ENCODE assay signal across 8 cellular contexts in the genomic region with DNA sequence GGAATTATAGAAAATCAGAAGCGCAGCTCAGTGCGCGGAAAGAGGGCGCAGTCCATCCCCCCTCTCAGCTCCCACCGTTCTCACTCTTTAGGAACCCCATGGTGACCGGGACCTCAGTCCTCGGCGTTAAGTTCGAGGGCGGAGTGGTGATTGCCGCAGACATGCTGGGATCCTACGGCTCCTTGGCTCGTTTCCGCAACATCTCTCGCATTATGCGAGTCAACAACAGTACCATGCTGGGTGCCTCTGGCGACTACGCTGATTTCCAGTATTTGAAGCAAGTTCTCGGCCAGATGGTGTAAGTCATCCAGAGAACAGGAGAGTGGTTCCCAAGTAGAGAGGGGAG. TPM values are rescaled to one million over a fixed set of nuclear protein-coding genes. Genes with fewer than 3 reads are reported as not detected.
DNase-seq lines count a peak whose midpoint lies in the region; ATAC-seq and TF ChIP-seq lines count a peak whose summit lies in the region.

No MANE protein-coding gene starts in this region.

- H4K20me1 ChIP-seq in GM23248 (ENCODE audit: insufficient read depth) (no peaks in the 10 kb centered on the region), SU-DHL-6 (ENCODE audit: low read depth, low read length) (no peaks in the 10 kb centered on the region)

- H3K27ac Mint-ChIP-seq in type B pancreatic cell: peak overlapping the region; percentile 97

- H3K9me3 ChIP-seq in GM23248 (ENCODE audit: low read depth) (no peaks in the 10 kb centered on the region), SU-DHL-6 (ENCODE audit: insufficient read depth, low read length) (no peaks in the 10 kb centered on the region), endocrine pancreas (ENCODE audit: control insufficient read depth, low read length) (no peaks in the 10 kb centered on the region), mucosa of descending colon (no peaks in the 10 kb centered on the region)

- peak overlapping the region; percentile 99 for H3K9ac ChIP-seq in GM23248
- H3K9ac ChIP-seq in SU-DHL-6 (ENCODE audit: low read length): peak overlapping the region; percentile 78
- peak overlapping the region; percentile 39 for H3K9ac ChIP-seq in endocrine pancreas (ENCODE audit: control insufficient read depth, insufficient read depth, low read length)

- DNase-seq in AG08396 (ENCODE audit: low spot score): peak; percentile 30
- DNase-seq in GM23248: peak; percentile 77
- peak in 1 of 3 donors; percentile 29 for DNase-seq in mucosa of descending colon
- DNase-seq in type B pancreatic cell (ENCODE audit: extremely low spot score, unreplicated experiment): no peak

- in situ Hi-C loops in GM23248 (cut with MboI): no loop called here

- H3K27me3 Mint-ChIP-seq in type B pancreatic cell: peaks cover 3% of the 10 kb centered on the region

- H3K4me3 ChIP-seq in GM23248: peak overlapping the region; percentile 97
- peak overlapping the region; percentile 81 for H3K4me3 ChIP-seq in SU-DHL-6 (ENCODE audit: insufficient read depth, low read length, poor library complexity, severe bottlenecking)
- H3K4me3 ChIP-seq in endocrine pancreas (ENCODE audit: control insufficient read depth, insufficient read depth, low read length): peak overlapping the region; percentile 73
- H3K4me3 ChIP-seq in mucosa of descending colon: peak overlapping the region; percentile 86

- H2AFZ ChIP-seq in GM23248 (peak overlapping the region; percentile 91), SU-DHL-6 (ENCODE audit: low read depth, low read length, severe bottlenecking) (peak overlapping the region; percentile 80)

- H3K36me3 Mint-ChIP-seq in type B pancreatic cell: peaks cover 23% of the 10 kb centered on the region

- H3K9me2 ChIP-seq in GM23248 (ENCODE audit: insufficient read depth) (no peaks in the 10 kb centered on the region), SU-DHL-6 (replicated peaks; ENCODE audit: insufficient read depth, low read length) (no peaks in the 10 kb centered on the region)

- H3K36me3 ChIP-seq in GM23248 (ENCODE audit: low read depth) (peaks cover 32% of the 10 kb centered on the region), SU-DHL-6 (ENCODE audit: low read length) (no peaks in the 10 kb centered on the region), endocrine pancreas (ENCODE audit: control insufficient read depth, insufficient read depth, low read length) (peaks cover 4% of the 10 kb centered on the region), mucosa of descending colon (ENCODE audit: low read depth) (peaks cover 4% of the 10 kb centered on the region)

- intact Hi-C loops in mucosa of descending colon (cut with DNase I, micrococcal nuclease): no loop called here

- H3K4me2 ChIP-seq in GM23248 (ENCODE audit: unreplicated experiment) (peak overlapping the region; percentile 94), SU-DHL-6 (ENCODE audit: low read depth, low read length, poor library complexity, severe bottlenecking) (peak overlapping the region; percentile 69)

- H3K4me1 Mint-ChIP-seq in type B pancreatic cell (ENCODE audit: unreplicated experiment): peaks cover 20% of the 10 kb centered on the region

- H3K79me2 ChIP-seq in GM23248 (ENCODE audit: insufficient read depth) (peaks cover 24% of the 10 kb centered on the region), SU-DHL-6 (ENCODE audit: insufficient read depth, low read length) (peaks cover 20% of the 10 kb centered on the region)

- peaks cover 4% of the 10 kb centered on the region for H3K9me3 Mint-ChIP-seq in type B pancreatic cell

- H3K4me1 ChIP-seq in GM23248 (ENCODE audit: insufficient read depth) (peaks cover 18% of the 10 kb centered on the region), endocrine pancreas (ENCODE audit: control insufficient read depth, insufficient read depth, low read length) (no peaks in the 10 kb centered on the region), mucosa of descending colon (ENCODE audit: low read depth) (peaks cover 20% of the 10 kb centered on the region)

- H3K4me3 Mint-ChIP-seq in type B pancreatic cell: peak overlapping the region; percentile 97

- peak overlapping the region; percentile 92 for H3K27ac ChIP-seq in GM23248
- H3K27ac ChIP-seq in SU-DHL-6 (ENCODE audit: low read depth, low read length): peak overlapping the region; percentile 37; the same call in 1 of the 2 replicates

- peak; percentile 51 for ATAC-seq in mucosa of descending colon
- ATAC-seq in HG02678 (IDR thresholded peaks at IDR 0.05; ENCODE audit: unreplicated experiment): no peak
- ATAC-seq in GM18870 (IDR thresholded peaks at IDR 0.05; ENCODE audit: unreplicated experiment): no peak

- 0 to 1% methylated on average over 18 to 19 of the region's 19 CpGs for WGBS in GM23248 (ENCODE audit: low coverage in 1 of 2, low lambda C conversion rate in 2 of 2, missing lambda C conversion rate in 2 of 2), 2 experiments

- H3K27me3 ChIP-seq in GM23248 (replicated peaks; ENCODE audit: insufficient read depth) (no peaks in the 10 kb centered on the region), SU-DHL-6 (ENCODE audit: low read length) (no peaks in the 10 kb centered on the region), endocrine pancreas (ENCODE audit: control insufficient read depth, insufficient read depth, low read length) (no peaks in the 10 kb centered on the region)

- peaks cover 48% of the 10 kb centered on the region for H3F3A ChIP-seq in GM23248 (ENCODE audit: insufficient read depth)
- peaks cover 35% of the 10 kb centered on the region for H3F3A ChIP-seq in SU-DHL-6 (ENCODE audit: insufficient read depth)

- no peak for TF ChIP-seq CTCF in SU-DHL-6 (IDR thresholded peaks at IDR 0.05; ENCODE audit: insufficient read depth, low read length, poor library complexity, severe bottlenecking)
- TF ChIP-seq CTCF in mucosa of descending colon (IDR thresholded peaks at IDR 0.05): no peak
- no peak for TF ChIP-seq CTCF in type B pancreatic cell (conservative IDR thresholded peaks at IDR 0.05)

RNA-seq across cellular contexts. Expression of gene PSMB4, which starts 0.5 kb away (rescaled TPM):
- 214 and 262 TPM in 2 replicates for total RNA-seq in GM23248 (2014; rRNA removed; shearing (Covaris generic))
- 186 and 193 TPM in 2 replicates for polyA plus RNA-seq in GM23248 (2016; fragmentation: Nextera tagmentation; extraction: Ambion mirVana)
- total RNA-seq in mucosa of descending colon (100 to 1,000 TPM; 154 to 213 (median 193) TPM), type B pancreatic cell (ENCODE audit: low replicate concordance) (241 and 243 TPM in 2 replicates)

RNA-seq across cellular contexts. Expression of gene SELENBP1, which starts 27.4 kb away (rescaled TPM):
- 3.5 and 4.0 TPM in 2 replicates for total RNA-seq in GM23248 (2014; rRNA removed; shearing (Covaris generic))
- 3.0 and 3.8 TPM in 2 replicates for polyA plus RNA-seq in GM23248 (2016; fragmentation: Nextera tagmentation; extraction: Ambion mirVana)
- total RNA-seq in mucosa of descending colon (1,000 to 10,000 TPM in 2 of 3 donors, 100 to 1,000 TPM in 1; 914 to 2,582 (median 1,654) TPM), type B pancreatic cell (ENCODE audit: low replicate concordance) (20.5 and 39.2 TPM in 2 replicates)

RNA-seq across cellular contexts. Expression of gene RFX5, which starts 52.8 kb away (rescaled TPM):
- 14.4 and 20.0 TPM in 2 replicates for total RNA-seq in GM23248 (2014; rRNA removed; shearing (Covaris generic))
- polyA plus RNA-seq in GM23248 (2016; fragmentation: Nextera tagmentation; extraction: Ambion mirVana): 11.0 and 11.3 TPM in 2 replicates
- 10 to 100 TPM; 20.5 to 45.3 (median 31.8) TPM for total RNA-seq in mucosa of descending colon
- 27.3 and 66.5 TPM in 2 replicates for total RNA-seq in type B pancreatic cell (ENCODE audit: low replicate concordance)

RNA-seq across cellular contexts. Expression of gene POGZ, which starts 59.4 kb away (rescaled TPM):
- 14.7 and 14.9 TPM in 2 replicates for total RNA-seq in GM23248 (2014; rRNA removed; shearing (Covaris generic))
- 11.6 and 15.5 TPM in 2 replicates for polyA plus RNA-seq in GM23248 (2016; fragmentation: Nextera tagmentation; extraction: Ambion mirVana)
- total RNA-seq in mucosa of descending colon: 100 to 1,000 TPM in 1 of 3 donors, 10 to 100 TPM in 2; 60.4 to 106 (median 77.7) TPM
- total RNA-seq in type B pancreatic cell (ENCODE audit: low replicate concordance): 73.1 and 126 TPM in 2 replicates

Comparison
In these comparisons a context has a peak if more than half of its experiments do, and no peak if none do; other contexts are left out.
1. H3K9ac ChIP-seq: peak in every context shown above with its lines; median percentile 99 in GM23248; 78 in SU-DHL-6; 39 in endocrine pancreas.
2. RNA of gene SELENBP1, which starts 27.4 kb away (total RNA-seq): 914 to 2,582 TPM in mucosa of descending colon; 20.5 to 39.2 TPM in type B pancreatic cell and 3.5 to 4.0 TPM in GM23248; every median in the first group is over 10 times any median in the second.
3. Peak in every context shown above with its lines, with median percentiles within 50 percentile points of each other: H3K4me3 ChIP-seq.